In genomic region chr14:104696671-104697316, GRCh38 we compare ENCODE assay signal across 16 cellular contexts. TPM values are rescaled to one million over a fixed set of nuclear protein-coding genes. Genes with fewer than 3 reads are reported as not detected.
A peak's percentile ranks its signal among the peaks of the same experiment; 100 is the strongest.
DNase-seq lines count a peak whose midpoint lies in the region; ATAC-seq and TF ChIP-seq lines count a peak whose summit lies in the region.
"Had no signal": no experiment of that assay in that cellular context is flagged by ENCODE, and none has a peak within 500 bp of the region (broad histone marks: within the 10 kb centered on the region; RNA-seq: fewer than 3 reads in every experiment).

No MANE protein-coding gene starts in this region.

- peak overlapping the region in 10 of 11 experiments; percentile 40 to 100 (median 100); a peak in 14 of 22 replicates for H3K4me2 ChIP-seq in BLaER1 treated with 17β-estradiol and CSF1 and Interleukin-3, amounts not matched to agents 10 nM and 100 nM
- no peak overlapping the region for H3K4me2 ChIP-seq in HCT116 (ENCODE audit: low read length)
- H3K4me2 ChIP-seq: smooth muscle cell had no signal

- H3K9ac ChIP-seq in BLaER1 treated with 17β-estradiol and CSF1 and Interleukin-3, amounts not matched to agents 10 nM and 100 nM: peak overlapping the region; percentile 4 to 98 (median 60); a peak in 12 of 22 replicates
- no peak overlapping the region for H3K9ac ChIP-seq in HCT116 (ENCODE audit: low read length)

- H3K4me3 ChIP-seq in BLaER1 treated with 17β-estradiol and CSF1 and Interleukin-3, amounts not matched to agents 10 nM and 100 nM: no peak overlapping the region
- H3K4me3 ChIP-seq in HCT116 (replicated peaks in 1 of 2; ENCODE audit: low read depth in 1 of 2, low read length in 2 of 2) (no peak overlapping the region), coronary artery (no peak overlapping the region)
- H3K4me3 ChIP-seq: HAP-1, Peyer's patch, smooth muscle cell had no signal

- TF ChIP-seq POLR2A in HCT116 (IDR thresholded peaks at IDR 0.05; ENCODE audit: borderline replicate concordance, extremely low read depth, insufficient read depth, insufficient read length): no peak

- peaks cover 89% of the 10 kb centered on the region for H3K79me2 ChIP-seq in HCT116 (ENCODE audit: insufficient read depth, low read length)

- H2AFZ ChIP-seq in HCT116 (ENCODE audit: low read depth, low read length, poor library complexity, severe bottlenecking): no peak overlapping the region

- peaks cover 81 to 100% (median 99%) of the 10 kb centered on the region in 10 experiments for H3K4me1 ChIP-seq in BLaER1 treated with 17β-estradiol and CSF1 and Interleukin-3, amounts not matched to agents 10 nM and 100 nM
- peaks cover 7 to 23% of the 10 kb centered on the region in 2 experiments; a peak in 3 of 4 replicates for H3K4me1 ChIP-seq in HCT116 (ENCODE audit: control insufficient read depth in 1 of 2, insufficient read depth in 2 of 2, low read length in 2 of 2)
- H3K4me1 ChIP-seq: HAP-1 had no signal

- H3K9me2 ChIP-seq in HCT116 (ENCODE audit: insufficient read depth): no peaks in the 10 kb centered on the region

- peak overlapping the region in 6 of 11 experiments; percentile 33 to 93 (median 76); a peak in 11 of 22 replicates for H3K27ac ChIP-seq in BLaER1 treated with 17β-estradiol and CSF1 and Interleukin-3, amounts not matched to agents 10 nM and 100 nM
- peak overlapping the region; percentile 50; the same call in 1 of the 2 replicates for H3K27ac ChIP-seq in HCT116 (ENCODE audit: low read depth, low read length)
- H3K27ac ChIP-seq in coronary artery: peak overlapping the region; percentile 69 to 89

- RAD21 ChIA-PET in HCT116 (lab: Charles Lee; ENCODE audit: low non-redundant PET in 1 of 2, low total read pairs in 2 of 2, uncharacterized antibody in 2 of 2, unreplicated experiment in 2 of 2): no interaction called here

- ATAC-seq in HCT116 (no peak), GM19467 (IDR thresholded peaks at IDR 0.05; ENCODE audit: unreplicated experiment) (no peak), GM19328 (IDR thresholded peaks at IDR 0.05; ENCODE audit: unreplicated experiment) (no peak), HG03025 (IDR thresholded peaks at IDR 0.05; ENCODE audit: low FRiP score, unreplicated experiment) (no peak)

- CTCF ChIA-PET in HCT116 (lab: Charles Lee): no interaction called here

- POLR2A ChIA-PET in HCT116 (lab: Charles Lee): no interaction called here

- H4K20me1 ChIP-seq in BLaER1 treated with 17β-estradiol and CSF1 and Interleukin-3, amounts not matched to agents 10 nM and 100 nM: peaks cover 90 to 100% (median 100%) of the 10 kb centered on the region in 11 experiments
- no peaks in the 10 kb centered on the region for H4K20me1 ChIP-seq in HCT116 (ENCODE audit: insufficient read depth)

- H3K36me3 ChIP-seq in BLaER1 treated with 17β-estradiol and CSF1 and Interleukin-3, amounts not matched to agents 10 nM and 100 nM: peaks cover 31 to 88% (median 69%) of the 10 kb centered on the region in 11 experiments
- H3K36me3 ChIP-seq in HCT116 (ENCODE audit: control insufficient read depth in 1 of 2, insufficient read depth in 2 of 2, low read length in 2 of 2): peaks cover 8 to 24% of the 10 kb centered on the region in 2 experiments; a peak in 3 of 4 replicates

- H3K27me3 ChIP-seq in BLaER1 treated with 17β-estradiol and CSF1 and Interleukin-3, amounts not matched to agents 10 nM and 100 nM: no peaks in the 10 kb centered on the region
- no peaks in the 10 kb centered on the region for H3K27me3 ChIP-seq in HCT116 (ENCODE audit: insufficient read depth, low read length)
- H3K27me3 ChIP-seq: Peyer's patch had no signal

- TF ChIP-seq CTCF in HCT116 (IDR thresholded peaks at IDR 0.05 in 2 of 3, conservative IDR thresholded peaks at IDR 0.05 in 1 of 3; ENCODE audit: borderline replicate concordance in 1 of 3, insufficient read depth in 1 of 3, low read depth in 2 of 3, low read length in 2 of 3) (no peak), coronary artery (IDR thresholded peaks at IDR 0.05) (no peak)

- no peak for TF ChIP-seq RAD21 in HCT116 (IDR thresholded peaks at IDR 0.05; ENCODE audit: low read depth)

- DNase-seq in HCT116 (ENCODE audit: low read depth, low spot score) (no peak), coronary artery (ENCODE audit: low spot score) (no peak), putamen (ENCODE audit: low spot score) (peak; percentile 71)
- DNase-seq in stimulated activated CD4-positive, alpha-beta T cell treated with anti-CD3 and anti-CD28 coated beads, Interleukin-4, amount 100 ng/mL, for 24 hours: no peak
- DNase-seq: activated T-cell treated with anti-CD3 and anti-CD28 coated beads, Interleukin-2, amount 50 U/mL, for 1 hour; DND-41; KG1; NCI-H1436 treated with DMSO at 0.1 percent for 48 hours; NCI-H526; Peyer's patch had no signal

- intact Hi-C loops in HCT116 (cut with micrococcal nuclease): no loop called here

- H3K9me3 ChIP-seq in BLaER1 treated with 17β-estradiol and CSF1 and Interleukin-3, amounts not matched to agents 10 nM and 100 nM (replicated peaks in 1 of 11): no peaks in the 10 kb centered on the region
- H3K9me3 ChIP-seq in HCT116 (ENCODE audit: control insufficient read depth in 1 of 2, insufficient read depth in 1 of 2, low read depth in 1 of 2, low read length in 2 of 2): no peaks in the 10 kb centered on the region
- H3K9me3 ChIP-seq: HAP-1, Peyer's patch had no signal

- no TSS peak for BruUV-seq in HCT116 (replicated peaks; lab: Mats Ljungman, UMichigan)

TF ChIP-seq in HCT116, 20 proteins besides CTCF, POLR2A, EP300 and RAD21:
- TF ChIP-seq SRF (IDR thresholded peaks at IDR 0.05; ENCODE audit: low read depth) (no peak), TCF7L2 (IDR thresholded peaks at IDR 0.05; ENCODE audit: borderline replicate concordance, extremely low read depth, insufficient read depth, insufficient read length) (no peak), FOSL1 (IDR thresholded peaks at IDR 0.05; ENCODE audit: low read depth) (no peak), YY1 (IDR thresholded peaks at IDR 0.05; ENCODE audit: extremely low read depth, insufficient replicate concordance, low read depth, low read length) (no peak), CBX3 (IDR thresholded peaks at IDR 0.05; ENCODE audit: low read depth) (no peak), JUND (IDR thresholded peaks at IDR 0.05) (no peak)

RNA-seq across cellular contexts. Expression of gene INF2, which starts 7.4 kb away (rescaled TPM):
- 95.8 TPM for total RNA-seq in HCT116 (2021; ENCODE audit: unreplicated experiment)
- 43.9 and 46.6 TPM in 2 replicates for polyA plus RNA-seq in HCT116 (2012)

RNA-seq across cellular contexts. Expression of gene ADSS1, which starts 27.2 kb away (rescaled TPM):
- total RNA-seq in HCT116 (2021; ENCODE audit: unreplicated experiment): 9.9 TPM
- polyA plus RNA-seq in HCT116 (2012): 12.5 and 15.4 TPM in 2 replicates

RNA-seq across cellular contexts. Expression of gene SIVA1, which starts 56.2 kb away (rescaled TPM):
- 141 TPM for total RNA-seq in HCT116 (2021; ENCODE audit: unreplicated experiment)
- 142 and 171 TPM in 2 replicates for polyA plus RNA-seq in HCT116 (2012)
